11 cellular contexts compared by ENCODE assay signal in genomic region chr2:148615446-148615845, GRCh38. TPM values are rescaled to one million over a fixed set of nuclear protein-coding genes. Genes with fewer than 3 reads are reported as not detected.
DNase-seq lines count a peak whose midpoint lies in the region; ATAC-seq, FAIRE-seq and TF ChIP-seq lines count a peak whose summit lies in the region.
"Had no signal": no experiment of that assay in that cellular context is flagged by ENCODE, and none has a peak within 500 bp of the region (broad histone marks: within the 10 kb centered on the region; RNA-seq: fewer than 3 reads in every experiment).

No MANE protein-coding gene starts in this region.

- H3K4me1 ChIP-seq in GM12878 (ENCODE audit: control insufficient read depth, insufficient read depth, low read length): peaks cover 18% of the 10 kb centered on the region
- H3K4me1 ChIP-seq in ovary (ENCODE audit: insufficient read depth): peaks cover 5% of the 10 kb centered on the region
- peaks cover 14% of the 10 kb centered on the region; the same call in 1 of the 2 replicates for H3K4me1 ChIP-seq in HepG2 (ENCODE audit: insufficient read depth, low read length)

- H3K27me3 ChIP-seq in GM12878 (replicated peaks in 1 of 2; ENCODE audit: control insufficient read depth in 2 of 2, insufficient read depth in 2 of 2, low read length in 1 of 2): no peaks in the 10 kb centered on the region
- H3K27me3 ChIP-seq in ovary: no peaks in the 10 kb centered on the region
- H3K27me3 ChIP-seq in HepG2 (ENCODE audit: control insufficient read depth in 1 of 2, insufficient read depth in 2 of 2, low read length in 2 of 2): 0 out of 5 replicates have a peak, but pooled peaks cover 0 to 8% of the 10 kb centered on the region in 2 experiments

- TF ChIP-seq EP300 in GM12878 (IDR thresholded peaks at IDR 0.05; ENCODE audit: borderline replicate concordance in 1 of 2, control insufficient read depth in 1 of 2, low read depth in 2 of 2, low read length in 2 of 2) (no peak), ovary (IDR thresholded peaks at IDR 0.05) (no peak), HepG2 (IDR thresholded peaks at IDR 0.05; ENCODE audit: low read depth in 2 of 2, low read length in 2 of 2) (no peak), HepG2 (CRISPR knock-in tag; IDR thresholded peaks at IDR 0.05; ENCODE audit: borderline replicate concordance) (no peak)

- H3K9me3 ChIP-seq in GM12878 (replicated peaks; ENCODE audit: control insufficient read depth, insufficient read depth, low read length) (no peaks in the 10 kb centered on the region), ovary (no peaks in the 10 kb centered on the region), HepG2 (ENCODE audit: low read length) (no peaks in the 10 kb centered on the region)

- H3K36me3 ChIP-seq in GM12878 (ENCODE audit: control insufficient read depth in 2 of 2, insufficient read depth in 2 of 2, low read length in 1 of 2) (no peaks in the 10 kb centered on the region), ovary (no peaks in the 10 kb centered on the region), HepG2 (replicated peaks in 1 of 2; ENCODE audit: control insufficient read depth in 1 of 2, insufficient read depth in 2 of 2, low read length in 2 of 2) (no peaks in the 10 kb centered on the region)

- 95% methylated on average over 3 of the region's 3 CpGs for WGBS in GM12878 (ENCODE audit: insufficient coverage, insufficient replicate concordance, low lambda C conversion rate, missing lambda C conversion rate)
- WGBS in ovary, 3 donors: 55 to 71% (median 70%) methylated on average over 3 of the region's 3 CpGs
- WGBS in HepG2 (ENCODE audit: low lambda C conversion rate): 15% methylated on average over 3 of the region's 3 CpGs

- ATAC-seq in GM12878 (no peak), HepG2 (no peak)

- DNase-seq in NCI-H146 (lab: John Stamatoyannopoulos, UW): peak; percentile 3
- DNase-seq in NCI-H146 treated with DMSO at 0.1 percent for 48 hours (lab: John Stamatoyannopoulos, UW; ENCODE audit: unreplicated experiment): no peak
- no peak for DNase-seq in GM12878 (ENCODE audit: low read depth, low spot score)
- peak; percentile 84 for DNase-seq in islet precursor cell
- peak; percentile 74 for DNase-seq in superior temporal gyrus (ENCODE audit: extremely low spot score)
- DNase-seq in NCI-H2196 treated with DMSO at 0.1 percent for 48 hours (lab: John Stamatoyannopoulos, UW; ENCODE audit: unreplicated experiment): no peak
- DNase-seq in ovary: no peak
- DNase-seq in HepG2 (ENCODE audit: low spot score): no peak
- DNase-seq: erythroblast; stimulated activated CD4-positive, alpha-beta T cell treated with anti-CD3 and anti-CD28 coated beads, Interleukin-15, amount 100 ng/mL, for 24 hours had no signal

- H4K20me1 ChIP-seq in GM12878 (ENCODE audit: control insufficient read depth, insufficient read depth) (no peaks in the 10 kb centered on the region), HepG2 (ENCODE audit: insufficient read depth, low read length) (no peaks in the 10 kb centered on the region)

- no peak for TF ChIP-seq POLR2A in GM12878 (IDR thresholded peaks at IDR 0.05; ENCODE audit: low read depth, low read length)
- no peak for TF ChIP-seq POLR2A in ovary (IDR thresholded peaks at IDR 0.05)
- TF ChIP-seq POLR2A in HepG2 (IDR thresholded peaks at IDR 0.05; ENCODE audit: insufficient read depth in 1 of 2, low read depth in 2 of 2, low read length in 2 of 2): no peak

- no peak for TF ChIP-seq CTCF in GM12878 (IDR thresholded peaks at IDR 0.05 in 2 of 3, conservative IDR thresholded peaks at IDR 0.05 in 1 of 3; ENCODE audit: control insufficient read depth in 2 of 3, extremely low read depth in 1 of 3, insufficient read depth in 1 of 3, low read depth in 3 of 3, low read length in 3 of 3)
- TF ChIP-seq CTCF in ovary (IDR thresholded peaks at IDR 0.05): no peak
- TF ChIP-seq CTCF in HepG2 (CRISPR knock-in tag; IDR thresholded peaks at IDR 0.05): no peak

- TF ChIP-seq RAD21 in GM12878 (IDR thresholded peaks at IDR 0.05; ENCODE audit: insufficient read depth, low read depth, low read length) (no peak), HepG2 (CRISPR knock-in tag; IDR thresholded peaks at IDR 0.05) (no peak)

- RAD21 ChIA-PET in GM12878 (lab: Charles Lee; ENCODE audit: unreplicated experiment): interaction anchor here (1.1 to 2.0 kb wide), 2 partner anchors 28 to 106 kb away, joined by 4 to 5 read pairs; no protein-coding TSS in a partner anchor

- SMC1A ChIA-PET in GM12878 (lab: Charles Lee; ENCODE audit: uncharacterized antibody, unreplicated experiment): interaction anchor here (0.5 to 3.7 kb wide), 5 partner anchors 12 to 1007 kb away, joined by 3 to 19 read pairs (median 3); no protein-coding TSS in a partner anchor

- H3K4me3 ChIP-seq in GM12878: no peak overlapping the region
- no peak overlapping the region for H3K4me3 ChIP-seq in ovary
- no peak overlapping the region for H3K4me3 ChIP-seq in HepG2 (replicated peaks in 1 of 3; ENCODE audit: insufficient read depth in 1 of 3, low read depth in 2 of 3, low read length in 3 of 3)

- in situ Hi-C loops in GM12878 (cut with MboI): no loop called here
- in situ Hi-C loops in HepG2 (cut with HindIII; ENCODE audit: extremely low pct_ligation_motif_present, low pct_unique_long_range_greater_than_20kb): no loop called here

- POLR2A ChIA-PET in GM12878 (lab: Charles Lee) (interaction anchor here (0.8 kb wide), 1 partner anchor 28 kb away, joined by 3 read pairs; no protein-coding TSS in a partner anchor), HepG2 (lab: Yijun Ruan, JAX) (no interaction called here)

- H3K27ac ChIP-seq in GM12878 (ENCODE audit: control insufficient read depth, insufficient read depth) (no peak overlapping the region), ovary (no peak overlapping the region), HepG2 (ENCODE audit: extremely low read length, insufficient read depth, low read length) (no peak overlapping the region)
- H3K27ac ChIP-seq: 22Rv1 had no signal

- H3K9ac ChIP-seq in GM12878 (ENCODE audit: control insufficient read depth, insufficient read depth, low read length) (no peak overlapping the region), HepG2 (ENCODE audit: insufficient read depth, low read depth, low read length) (no peak overlapping the region)

- H3K79me2 ChIP-seq in GM12878 (ENCODE audit: control insufficient read depth, insufficient read depth, low read length) (no peaks in the 10 kb centered on the region), HepG2 (ENCODE audit: insufficient read depth, low read length) (no peaks in the 10 kb centered on the region)

- H3K4me2 ChIP-seq in GM12878 (ENCODE audit: control insufficient read depth, insufficient read depth): no peak overlapping the region
- H3K4me2 ChIP-seq in HepG2 (ENCODE audit: low read depth, low read length): no peak overlapping the region

- CTCF ChIA-PET in GM12878 (lab: Yijun Ruan, JAX) (interaction anchor here (1.5 kb wide), 1 partner anchor 12 kb away, joined by 5 read pairs; no protein-coding TSS in a partner anchor), HepG2 (lab: Yijun Ruan, JAX; ENCODE audit: low intra/inter-chr PET ratio, low total read pairs) (no interaction called here)

- FAIRE-seq in GM12878 (lab: Jason Lieb, UNC): no peak
- FAIRE-seq in HepG2 (lab: Jason Lieb, UNC): no peak

- BruUV-seq in GM12878 (replicated peaks; lab: Mats Ljungman, UMichigan) (no TSS peak), HepG2 (replicated peaks; lab: Mats Ljungman, UMichigan) (no TSS peak)

- peak overlapping the region; percentile 6; the same call in 1 of the 2 replicates for H2AFZ ChIP-seq in GM12878 (ENCODE audit: control insufficient read depth, low read depth, low read length)
- no peak overlapping the region for H2AFZ ChIP-seq in HepG2 (ENCODE audit: low read length)

- intact Hi-C loops in GM12878 (cut with micrococcal nuclease; ENCODE audit: unreplicated experiment) (loop anchor here (2.0 kb wide), 1 partner anchor 29 kb away; the partner anchor contains the start of gene EPC2), ovary (cut with DNase I) (no loop called here), HepG2 (cut with micrococcal nuclease; ENCODE audit: unreplicated experiment) (no loop called here)

RNA-seq across cellular contexts. Expression of gene EPC2, which starts 29.1 kb away (rescaled TPM):
- total RNA-seq in GM12878 (2013; cell fraction: nucleolus; rRNA removed): 65.4 and 68.5 TPM in 2 replicates
- total RNA-seq in GM12878 (2014; rRNA removed): 14.4 and 14.6 TPM in 2 replicates
- 16.5 and 16.7 TPM in 2 replicates for total RNA-seq in GM12878 (2014; rRNA removed; fragmentation: Illumina TruSeq; extraction: Trizol)
- 14.8 and 16.1 TPM in 2 replicates for total RNA-seq in GM12878 (2021)
- polyA plus RNA-seq in GM12878 (2011; ENCODE audit: low read depth): 7.6 TPM
- polyA plus RNA-seq in GM12878 (2011; rRNA removed): 14.8 and 17.2 TPM in 2 replicates
- polyA plus RNA-seq in GM12878 (2011; cell fraction: cytosol; rRNA removed): 7.0 and 8.5 TPM in 2 replicates
- polyA plus RNA-seq in GM12878 (2011; cell fraction: nucleus; rRNA removed): 11.1 and 12.5 TPM in 2 replicates
- polyA plus RNA-seq in GM12878 (2012): 8.2 and 10.7 TPM in 2 replicates
- polyA plus RNA-seq in GM12878 (2014; fragmentation: Illumina TruSeq; extraction: Trizol): 13.6 and 18.5 TPM in 2 replicates
- polyA plus RNA-seq in GM12878 (2014; fragmentation: Nextera tagmentation; extraction: Ambion mirVana): 1 to 10 TPM; 2.0 to 2.6 TPM
- polyA plus RNA-seq in GM12878 (2014; rRNA removed): 7.0 and 7.9 TPM in 2 replicates
- 1 to 10 TPM; 3.0 to 3.5 TPM for polyA plus RNA-seq in GM12878 (2016; fragmentation: Nextera tagmentation; extraction: Ambion mirVana)
- polyA minus RNA-seq in GM12878 (2011; rRNA and poly(A)+ RNA removed): 21.8 and 35.7 TPM in 2 replicates
- 7.1 and 7.2 TPM in 2 replicates for polyA minus RNA-seq in GM12878 (2011; cell fraction: cytosol; rRNA and poly(A)+ RNA removed)
- polyA minus RNA-seq in GM12878 (2011; cell fraction: nucleus; rRNA and poly(A)+ RNA removed): 23.3 and 46.1 TPM in 2 replicates
- 10 to 100 TPM; 25.7 to 53.4 (median 44.5) TPM for total RNA-seq in ovary
- 10 to 100 TPM; 27.5 to 35.2 TPM for polyA plus RNA-seq in ovary
- 22.0 and 24.2 TPM in 2 replicates for total RNA-seq in HepG2 (2016; rRNA removed; fragmentation: Illumina TruSeq; extraction: Trizol)
- total RNA-seq in HepG2 (2016; cell fraction: cytosol; rRNA removed; fragmentation: Illumina TruSeq; extraction: Trizol; ENCODE audit: low read depth): 6.5 and 8.3 TPM in 2 replicates
- 21.5 and 24.1 TPM in 2 replicates for total RNA-seq in HepG2 (2016; cell fraction: insoluble cytoplasmic fraction; rRNA removed; fragmentation: Illumina TruSeq; extraction: Trizol)
- 19.1 and 21.6 TPM in 2 replicates for total RNA-seq in HepG2 (2016; cell fraction: membrane; rRNA removed; fragmentation: Illumina TruSeq; extraction: Trizol)
- total RNA-seq in HepG2 (2016; cell fraction: nucleus; rRNA removed; fragmentation: Illumina TruSeq; extraction: Trizol): 39.0 and 41.4 TPM in 2 replicates
- polyA plus RNA-seq in HepG2 (2011; rRNA removed): 19.3 and 20.5 TPM in 2 replicates
- polyA plus RNA-seq in HepG2 (2011; cell fraction: cytosol; rRNA removed): 10.4 and 16.7 TPM in 2 replicates
- 10.3 and 12.5 TPM in 2 replicates for polyA plus RNA-seq in HepG2 (2011; cell fraction: nucleus; rRNA removed)
- polyA plus RNA-seq in HepG2 (2012): 18.8 and 21.7 TPM in 2 replicates
- polyA plus RNA-seq in HepG2 (2016; cell fraction: cytosol; fragmentation: Illumina TruSeq; extraction: Trizol; ENCODE audit: low read depth): 3.8 and 4.5 TPM in 2 replicates
- polyA plus RNA-seq in HepG2 (2016; cell fraction: insoluble cytoplasmic fraction; fragmentation: Illumina TruSeq; extraction: Trizol; ENCODE audit: low read depth): 23.9 and 24.6 TPM in 2 replicates
- 12.6 and 14.5 TPM in 2 replicates for polyA plus RNA-seq in HepG2 (2016; cell fraction: membrane; fragmentation: Illumina TruSeq; extraction: Trizol; ENCODE audit: low read depth)
- 24.7 and 25.2 TPM in 2 replicates for polyA plus RNA-seq in HepG2 (2016; cell fraction: nucleus; fragmentation: Illumina TruSeq; extraction: Trizol; ENCODE audit: insufficient read depth, low read depth)
- 21.3 and 22.4 TPM in 2 replicates for polyA minus RNA-seq in HepG2 (2011; rRNA and poly(A)+ RNA removed; ENCODE audit: low replicate concordance)
- polyA minus RNA-seq in HepG2 (2011; cell fraction: cytosol; rRNA and poly(A)+ RNA removed): 16.2 and 18.2 TPM in 2 replicates
- polyA minus RNA-seq in HepG2 (2011; cell fraction: nucleus; rRNA and poly(A)+ RNA removed): 124 and 162 TPM in 2 replicates

Comparison
In these comparisons a context has a peak if more than half of its experiments do, and no peak if none do; other contexts are left out.
1. DNase-seq: peak in NCI-H146 (single experiment), islet precursor cell (single experiment) and superior temporal gyrus (single experiment); none in NCI-H146 treated with DMSO at 0.1 percent for 48 hours (single experiment), GM12878 (single experiment), NCI-H2196 treated with DMSO at 0.1 percent for 48 hours (single experiment), ovary (0 of 5) and HepG2 (single experiment).